Comparison of ENCODE assay signal across 13 cellular contexts in the genomic region with DNA sequence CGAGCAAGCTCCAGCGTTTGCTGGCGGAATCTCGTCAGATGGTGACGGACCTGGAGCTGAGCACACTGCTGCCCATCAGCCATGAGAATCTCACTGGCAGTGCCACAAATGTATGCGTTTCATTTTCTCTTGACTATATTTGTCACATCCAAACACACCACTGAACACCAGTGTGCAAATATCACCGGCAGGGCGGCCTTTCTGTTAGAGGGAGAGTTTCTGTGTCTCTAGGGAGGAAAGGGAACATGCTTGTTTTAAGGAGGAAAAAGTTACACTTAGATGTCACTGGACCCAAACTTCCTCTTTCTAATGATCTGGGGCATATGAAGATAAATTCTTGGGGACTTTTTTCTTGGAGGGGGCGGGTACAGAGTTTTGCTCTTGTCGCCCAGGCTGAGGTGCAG. TPM values are rescaled to one million over a fixed set of nuclear protein-coding genes. Genes with fewer than 3 reads are reported as not detected.
A peak's percentile ranks its signal among the peaks of the same experiment; 100 is the strongest.
DNase-seq lines count a peak whose midpoint lies in the region; ATAC-seq and TF ChIP-seq lines count a peak whose summit lies in the region.
"Had no signal": no experiment of that assay in that cellular context is flagged by ENCODE, and none has a peak within 500 bp of the region (broad histone marks: within the 10 kb centered on the region; RNA-seq: fewer than 3 reads in every experiment).

No MANE protein-coding gene starts in this region.

- DNase-seq in NT2/D1 (ENCODE audit: low read depth, low spot score) (no peak), nephron progenitor cell (no peak), NCI-H2171 treated with DMSO at 0.1 percent for 48 hours (lab: John Stamatoyannopoulos, UW) (no peak), mucosa of gallbladder (ENCODE audit: low spot score) (no peak)
- DNase-seq in stimulated activated naive CD4-positive, alpha-beta T cell (lab: John Stamatoyannopoulos, UW): no peak
- DNase-seq: activated CD4-positive, alpha-beta T cell treated with anti-CD3 and anti-CD28 coated beads for 4 hours; activated T-cell treated with anti-CD3 and anti-CD28 coated beads, Interleukin-2, amount 50 U/mL, for 4 hours; CD4-positive, alpha-beta memory T cell; hippocampal formation; NK-92 treated with Interleukin-12 subunit alpha and Interleukin-12 subunit beta, amount 100 ng/mL, for 24 hours had no signal

- H3K9ac ChIP-seq in NT2/D1 (ENCODE audit: insufficient read length, low read depth): peak overlapping the region; percentile 23

- peak overlapping the region; percentile 8 for H3K27ac Mint-ChIP-seq in nephron progenitor cell
- H3K27ac Mint-ChIP-seq: CD4-positive, alpha-beta memory T cell had no signal

- no peaks in the 10 kb centered on the region for H3K4me1 ChIP-seq in NT2/D1 (ENCODE audit: insufficient read depth, insufficient read length)

- H3K4me3 ChIP-seq in NT2/D1 (ENCODE audit: insufficient read length, low read depth): no peak overlapping the region

- H3K9me3 Mint-ChIP-seq in nephron progenitor cell: peaks cover 4% of the 10 kb centered on the region
- H3K9me3 Mint-ChIP-seq: activated T-cell treated with anti-CD3 and anti-CD28 coated beads, Interleukin-2, amount 50 U/mL, for 4 hours had no signal

- no peak for TF ChIP-seq POLR2A in GM18505 (IDR thresholded peaks at IDR 0.05; ENCODE audit: borderline replicate concordance, extremely low read depth, insufficient read depth, insufficient read length)

- H3K36me3 ChIP-seq in NT2/D1 (ENCODE audit: insufficient read depth, insufficient read length, low read length): no peaks in the 10 kb centered on the region

- H3K9me3 ChIP-seq in NT2/D1 (ENCODE audit: insufficient read depth, low read length): no peaks in the 10 kb centered on the region; the same call in 1 of the 2 replicates

- H3K27me3 ChIP-seq in NT2/D1 (ENCODE audit: insufficient read depth, insufficient read length): no peaks in the 10 kb centered on the region

- no peaks in the 10 kb centered on the region for H3K4me1 Mint-ChIP-seq in nephron progenitor cell
- H3K4me1 Mint-ChIP-seq: CD4-positive, alpha-beta memory T cell had no signal

- ATAC-seq in GM18505 (IDR thresholded peaks at IDR 0.05; ENCODE audit: unreplicated experiment) (peak; percentile 57), GM21825 (IDR thresholded peaks at IDR 0.05; ENCODE audit: unreplicated experiment) (peak; percentile 66), HG02884 (IDR thresholded peaks at IDR 0.05; ENCODE audit: unreplicated experiment) (no peak)
- ATAC-seq: activated T-cell treated with anti-CD3 and anti-CD28 coated beads, Interleukin-2, amount 50 U/mL, for 4 hours had no signal

- no peak for TF ChIP-seq CTCF in nephron progenitor cell (IDR thresholded peaks at IDR 0.05)

- H3K27me3 Mint-ChIP-seq in nephron progenitor cell (ENCODE audit: low read depth, poor library complexity): peaks cover 6% of the 10 kb centered on the region
- H3K27me3 Mint-ChIP-seq: CD4-positive, alpha-beta memory T cell had no signal

- H3K36me3 Mint-ChIP-seq in nephron progenitor cell (ENCODE audit: low read depth): no peaks in the 10 kb centered on the region
- H3K36me3 Mint-ChIP-seq: CD4-positive, alpha-beta memory T cell had no signal

- H3K4me3 Mint-ChIP-seq in nephron progenitor cell: no peak overlapping the region
- H3K4me3 Mint-ChIP-seq: activated T-cell treated with anti-CD3 and anti-CD28 coated beads, Interleukin-2, amount 50 U/mL, for 4 hours; CD4-positive, alpha-beta memory T cell had no signal

RNA-seq across cellular contexts. Expression of gene HIP1R, which starts 21.9 kb away (rescaled TPM):
- 115 TPM for total RNA-seq in mucosa of gallbladder

RNA-seq across cellular contexts. Expression of gene CCDC62, which starts 38.9 kb away (rescaled TPM):
- total RNA-seq in mucosa of gallbladder: 0.32 TPM
